Comparison of ENCODE assay signal across 21 cellular contexts in the genomic region with DNA sequence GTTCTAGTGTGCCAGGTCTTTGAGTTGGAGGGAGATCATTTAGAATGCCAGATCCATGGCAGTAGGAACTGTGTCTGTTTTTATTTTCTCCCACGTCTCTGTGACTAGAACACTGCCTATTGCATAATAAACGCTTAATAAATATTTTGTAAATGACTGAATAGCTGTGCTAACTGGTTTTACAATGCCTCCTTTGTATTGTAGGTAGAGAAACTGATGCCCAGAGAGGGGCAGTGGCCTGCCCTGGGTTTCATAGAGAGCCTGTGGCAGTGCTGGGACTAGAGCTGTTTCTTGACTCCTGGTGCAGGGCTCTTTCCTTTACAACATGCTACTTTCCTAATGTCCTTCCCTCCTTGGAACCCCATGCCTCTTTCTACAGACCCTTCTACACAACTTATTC. TPM values are rescaled to one million over a fixed set of nuclear protein-coding genes. Genes with fewer than 3 reads are reported as not detected.
"Had no signal": no experiment of that assay in that cellular context is flagged by ENCODE, and none has a peak within 500 bp of the region (broad histone marks: within the 10 kb centered on the region; RNA-seq: fewer than 3 reads in every experiment).

No MANE protein-coding gene starts in this region.

- H3K4me3 Mint-ChIP-seq: naive thymus-derived CD8-positive, alpha-beta T cell; type B pancreatic cell had no signal

- H3K9me3 Mint-ChIP-seq: naive thymus-derived CD8-positive, alpha-beta T cell; type B pancreatic cell had no signal

- H3K4me2 ChIP-seq: hepatocyte had no signal

- H3K79me2 ChIP-seq: hepatocyte had no signal

- H3K9me3 ChIP-seq: esophagus muscularis mucosa, mucosa of descending colon, neutrophil, psoas muscle, sigmoid colon, suprapubic skin, thyroid gland had no signal

- H3K4me3 ChIP-seq: esophagus muscularis mucosa, hepatocyte, mucosa of descending colon, psoas muscle, sigmoid colon, skin epidermis, suprapubic skin, thyroid gland had no signal

- H3K27me3 ChIP-seq: esophagus muscularis mucosa, hepatocyte, neutrophil, sigmoid colon, suprapubic skin, thyroid gland had no signal

- H3K27ac Mint-ChIP-seq: naive thymus-derived CD8-positive, alpha-beta T cell; type B pancreatic cell had no signal

- H2AFZ ChIP-seq: hepatocyte had no signal

- H3K4me1 ChIP-seq: esophagus muscularis mucosa, psoas muscle, sigmoid colon had no signal

- ATAC-seq: mucosa of descending colon; naive thymus-derived CD8-positive, alpha-beta T cell; psoas muscle had no signal

- DNase-seq: effector memory CD4-positive, alpha-beta T cell; mucosa of descending colon; naive thymus-derived CD8-positive, alpha-beta T cell; psoas muscle; sigmoid colon; stimulated activated CD4-positive, alpha-beta T cell treated with anti-CD3 and anti-CD28 coated beads, Interleukin-12 subunit alpha, Interleukin-12 subunit beta, amount 100 ng/mL, for 4 hours; stimulated activated naive CD4-positive, alpha-beta T cell treated with Interleukin-2 at 50 U/mL for 16 hours had no signal

- H3K27me3 Mint-ChIP-seq: naive thymus-derived CD8-positive, alpha-beta T cell; type B pancreatic cell had no signal

- H3K36me3 ChIP-seq: neutrophil, thyroid gland had no signal

- H3K27ac ChIP-seq: epithelial cell of prostate, esophagus muscularis mucosa, hepatocyte, neutrophil, psoas muscle, sigmoid colon, skin epidermis, suprapubic skin, thyroid gland had no signal

RNA-seq across cellular contexts. Expression of gene PRSS37, which starts 48.8 kb away (rescaled TPM):
- total RNA-seq: esophagus muscularis mucosa; fibroblast of villous mesenchyme; hepatocyte; kidney epithelial cell; liver; lung microvascular endothelial cell; mesenteric fat pad; mucosa of descending colon; naive thymus-derived CD8-positive, alpha-beta T cell; osteoblast; psoas muscle; sigmoid colon; suprapubic skin; thyroid gland had no signal
